Comparison of ENCODE assay signal across 35 cellular contexts in the genomic region with DNA sequence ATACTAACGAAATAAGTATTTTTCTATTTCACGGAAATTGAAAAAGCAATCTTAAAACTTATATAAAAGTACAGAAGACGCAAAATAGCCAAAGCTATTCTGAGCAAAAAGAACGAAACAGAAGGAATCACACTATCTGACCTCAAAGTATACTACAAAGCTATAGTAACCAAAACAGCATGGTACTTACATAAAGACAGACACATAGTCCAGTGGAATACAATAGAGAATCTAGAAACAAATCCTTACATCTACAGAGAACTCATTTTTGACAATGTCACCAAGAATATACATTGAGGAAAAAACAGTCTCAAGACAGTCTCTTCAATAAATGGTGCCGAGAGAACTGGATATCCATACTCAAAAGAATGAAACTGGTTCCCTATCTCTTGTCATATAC.
"Had no signal": no experiment of that assay in that cellular context is flagged by ENCODE, and none has a peak within 500 bp of the region (broad histone marks: within the 10 kb centered on the region; RNA-seq: fewer than 3 reads in every experiment).

No MANE protein-coding gene starts in this region.

- H3K27me3 ChIP-seq: MG63 had no signal

- H3K4me3 ChIP-seq: MG63 had no signal

- H3K36me3 ChIP-seq: MG63 had no signal

- DNase-seq: MG63, MM.1S, MV-4-11, NCI-H1048, NCI-H1092, NCI-H1092 treated with DMSO at 0.1 percent for 48 hours, NCI-H1105, NCI-H1105 treated with DMSO at 0.1 percent for 48 hours, NCI-H1417, NCI-H1417 treated with DMSO at 0.1 percent for 48 hours, NCI-H1436, NCI-H1436 treated with DMSO at 0.1 percent for 48 hours, NCI-H146, NCI-H1694, NCI-H1694 treated with DMSO at 0.1 percent for 48 hours, NCI-H187, NCI-H187 treated with DMSO at 0.1 percent for 48 hours, NCI-H1930, NCI-H2029 treated with DMSO at 0.1 percent for 48 hours, NCI-H2081, NCI-H2081 treated with DMSO at 0.1 percent for 48 hours, NCI-H2107, NCI-H2171, NCI-H2171 treated with DMSO at 0.1 percent for 48 hours, NCI-H2227 treated with DMSO at 0.1 percent for 48 hours, NCI-H226, NCI-H345, NCI-H446, NCI-H446 treated with DMSO at 0.1 percent for 48 hours, NCI-H510A, NCI-H510A treated with DMSO at 0.1 percent for 48 hours, NCI-H524, NCI-H524 treated with DMSO at 0.1 percent for 48 hours, NCI-H526, NCI-H526 treated with DMSO at 0.1 percent for 48 hours had no signal
